In genomic region chr4:87005369-87005689, GRCh38 we compare ENCODE assay signal across 8 cellular contexts.
DNase-seq lines count a peak whose midpoint lies in the region; ATAC-seq and TF ChIP-seq lines count a peak whose summit lies in the region.

No MANE protein-coding gene starts in this region.

- peaks cover 1% of the 10 kb centered on the region for H3K36me3 Mint-ChIP-seq in activated naive CD8-positive, alpha-beta T cell treated with anti-CD3 and anti-CD28 coated beads, Interleukin-2, amount 50 U/mL, for 24 hours (ENCODE audit: low read depth)
- no peaks in the 10 kb centered on the region for H3K36me3 Mint-ChIP-seq in memory B cell

- ATAC-seq in Right ventricle myocardium inferior (no peak), memory B cell (ENCODE audit: low read depth) (no peak), HG02798 (IDR thresholded peaks at IDR 0.05; ENCODE audit: poor library complexity, unreplicated experiment) (no peak), sciatic nerve (no peak)
- no peak for ATAC-seq in activated naive CD8-positive, alpha-beta T cell treated with anti-CD3 and anti-CD28 coated beads, Interleukin-2, amount 50 U/mL, for 24 hours

- peak overlapping the region; percentile 95 for H3K4me3 Mint-ChIP-seq in activated naive CD8-positive, alpha-beta T cell treated with anti-CD3 and anti-CD28 coated beads, Interleukin-2, amount 50 U/mL, for 24 hours
- peak overlapping the region; percentile 96 for H3K4me3 Mint-ChIP-seq in memory B cell

- WGBS in urinary bladder, result 91% methylated on average over 1 of the region's 1 CpG

- H3K27ac Mint-ChIP-seq in activated naive CD8-positive, alpha-beta T cell treated with anti-CD3 and anti-CD28 coated beads, Interleukin-2, amount 50 U/mL, for 24 hours, result peak overlapping the region; percentile 99
- H3K27ac Mint-ChIP-seq in memory B cell, result peak overlapping the region; percentile 97

- H3K4me3 ChIP-seq in left ventricle myocardium inferior (peak overlapping the region; percentile 85), urinary bladder (ENCODE audit: low read depth, low read length) (no peak overlapping the region)

- H3K4me1 ChIP-seq in left ventricle myocardium inferior, result peaks cover 66% of the 10 kb centered on the region
- H3K4me1 ChIP-seq in urinary bladder (ENCODE audit: insufficient read depth), result no peaks in the 10 kb centered on the region

- H3K36me3 ChIP-seq in left ventricle myocardium inferior (no peaks in the 10 kb centered on the region), urinary bladder (ENCODE audit: insufficient read depth) (no peaks in the 10 kb centered on the region)

- DNase-seq in left ventricle myocardium inferior (no peak), Right ventricle myocardium inferior (ENCODE audit: missing footprints) (no peak), memory B cell (ENCODE audit: low spot score in 2 of 2) (no peak), sciatic nerve (ENCODE audit: low spot score) (no peak), AG08395 (ENCODE audit: low spot score) (no peak)
- no peak for DNase-seq in activated naive CD8-positive, alpha-beta T cell treated with anti-CD3 and anti-CD28 coated beads, Interleukin-2, amount 50 U/mL, for 24 hours

- no peaks in the 10 kb centered on the region for H3K27me3 Mint-ChIP-seq in activated naive CD8-positive, alpha-beta T cell treated with anti-CD3 and anti-CD28 coated beads, Interleukin-2, amount 50 U/mL, for 24 hours
- H3K27me3 Mint-ChIP-seq in memory B cell, result no peaks in the 10 kb centered on the region

- intact Hi-C loops in left ventricle myocardium inferior (cut with micrococcal nuclease), result loop anchor here (10.0 kb wide), 1 partner anchor 89 kb away; no protein-coding TSS in a partner anchor
- intact Hi-C loops in Right ventricle myocardium inferior (cut with DNase I), result loop anchor here (5.0 kb wide), 2 partner anchors 52 to 72 kb away; no protein-coding TSS in a partner anchor
- intact Hi-C loops in sciatic nerve (cut with DNase I), result loop anchor here (10.0 kb wide), 2 partner anchors 71 to 89 kb away; partner anchors contain the start of gene AFF1

- H3K9me3 Mint-ChIP-seq in activated naive CD8-positive, alpha-beta T cell treated with anti-CD3 and anti-CD28 coated beads, Interleukin-2, amount 50 U/mL, for 24 hours, result no peaks in the 10 kb centered on the region
- H3K9me3 Mint-ChIP-seq in memory B cell, result no peaks in the 10 kb centered on the region

- H3K27me3 ChIP-seq in left ventricle myocardium inferior (ENCODE audit: low read depth), result no peaks in the 10 kb centered on the region

- no peaks in the 10 kb centered on the region for H3K9me3 ChIP-seq in left ventricle myocardium inferior (replicated peaks)

- no peak for TF ChIP-seq CTCF in left ventricle myocardium inferior (IDR thresholded peaks at IDR 0.05; ENCODE audit: borderline replicate concordance)

- H3K27ac ChIP-seq in left ventricle myocardium inferior (replicated peaks), result peak overlapping the region; percentile 99
- peak overlapping the region; percentile 97 for H3K27ac ChIP-seq in urinary bladder (ENCODE audit: low read depth)

- H3K4me1 Mint-ChIP-seq in activated naive CD8-positive, alpha-beta T cell treated with anti-CD3 and anti-CD28 coated beads, Interleukin-2, amount 50 U/mL, for 24 hours, result peaks cover 49% of the 10 kb centered on the region
- H3K4me1 Mint-ChIP-seq in memory B cell, result peaks cover 36% of the 10 kb centered on the region
